In the genomic region with DNA sequence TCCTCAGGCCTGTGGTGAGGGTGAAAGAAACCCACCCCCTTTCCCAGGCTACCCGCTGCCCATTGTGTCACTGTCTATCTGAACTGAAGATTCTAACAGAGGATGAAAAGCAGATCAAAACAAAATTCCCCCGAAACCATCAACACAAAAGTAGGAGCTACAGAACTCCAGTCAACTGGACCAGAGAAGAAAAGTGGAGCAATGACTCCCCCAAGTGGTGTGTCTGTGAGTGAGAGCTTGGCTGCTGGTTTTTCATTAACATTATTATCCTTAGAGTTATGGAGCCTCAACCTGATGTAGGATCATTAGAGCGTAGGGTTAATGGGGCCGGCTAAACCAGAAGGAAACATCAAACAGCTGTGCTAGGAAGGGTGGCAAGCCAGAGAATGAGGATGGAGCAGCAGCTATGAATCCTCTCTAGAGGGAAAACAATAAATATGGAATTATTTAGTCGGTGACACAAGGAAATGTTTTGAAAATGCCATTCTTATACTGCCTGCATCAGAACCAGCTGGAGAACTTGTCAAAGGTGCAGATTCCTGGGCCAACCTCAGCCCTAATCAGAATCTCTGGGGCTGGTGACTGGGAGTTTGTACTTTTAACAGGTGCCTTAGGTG, we compare ENCODE assay signal across 9 cellular contexts. TPM values are rescaled to one million over a fixed set of nuclear protein-coding genes. Genes with fewer than 3 reads are reported as not detected.
DNase-seq lines count a peak whose midpoint lies in the region; ATAC-seq, FAIRE-seq and TF ChIP-seq lines count a peak whose summit lies in the region.
"Had no signal": no experiment of that assay in that cellular context is flagged by ENCODE, and none has a peak within 500 bp of the region (broad histone marks: within the 10 kb centered on the region; RNA-seq: fewer than 3 reads in every experiment).

No MANE protein-coding gene starts in this region.

- H3K9ac ChIP-seq in SK-N-MC (ENCODE audit: insufficient read length) = no peak overlapping the region

- ATAC-seq in HG02588 (IDR thresholded peaks at IDR 0.05; ENCODE audit: unreplicated experiment) = no peak

- H3K27ac ChIP-seq in SK-N-MC = no peak overlapping the region
- H3K27ac ChIP-seq: neutrophil had no signal

- peak; percentile 88 for TF ChIP-seq CTCF in LNCaP clone FGC (IDR thresholded peaks at IDR 0.05; ENCODE audit: control insufficient read depth, extremely low read depth, insufficient read depth)

- peak; percentile 8 for DNase-seq in DMS153 (lab: John Stamatoyannopoulos, UW)
- peak; percentile 37 for DNase-seq in LNCaP clone FGC (ENCODE audit: low read depth)
- peak; percentile 14 for DNase-seq in SK-N-MC (ENCODE audit: low read depth, low spot score)
- peak; percentile 34 to 59 for DNase-seq in frontal cortex (ENCODE audit: low spot score in 2 of 2)
- peak; percentile 83 for DNase-seq in pons (ENCODE audit: low spot score)
- no peak for DNase-seq in islet precursor cell
- no peak for DNase-seq in stimulated activated CD4-positive, alpha-beta T cell treated with anti-CD3 and anti-CD28 coated beads, Interleukin-2, amount 100 ng/mL, for 48 hours

- H3K9me3 ChIP-seq in SK-N-MC (ENCODE audit: low read depth, low read length) = no peaks in the 10 kb centered on the region
- H3K9me3 ChIP-seq: neutrophil had no signal

- FAIRE-seq in frontal cortex (lab: Jason Lieb, UNC) = no peak

- no peaks in the 10 kb centered on the region for H3K36me3 ChIP-seq in SK-N-MC (ENCODE audit: insufficient read depth, low read length)
- H3K36me3 ChIP-seq: neutrophil had no signal

- H3K4me3 ChIP-seq in LNCaP clone FGC (ENCODE audit: low read depth, low read length) = no peak overlapping the region
- H3K4me3 ChIP-seq in SK-N-MC = peak overlapping the region; percentile 23; the same call in 1 of the 2 replicates

RNA-seq across cellular contexts. Expression of gene AKR1B1, which starts 38.3 kb away (rescaled TPM):
- total RNA-seq in frontal cortex = 49.3 TPM

Comparison
In these comparisons a context has a peak if more than half of its experiments do, and no peak if none do; other contexts are left out.
1. DNase-seq: peak in DMS153 (single experiment), LNCaP clone FGC (single experiment), SK-N-MC (single experiment), frontal cortex (2 of 2) and pons (single experiment); none in islet precursor cell (single experiment) and stimulated activated CD4-positive, alpha-beta T cell treated with anti-CD3 and anti-CD28 coated beads, Interleukin-2, amount 100 ng/mL, for 48 hours (0 of 2).